20 cellular contexts compared by ENCODE assay signal in genomic region chr4:101994247-101994775, GRCh38.
DNase-seq lines count a peak whose midpoint lies in the region; ATAC-seq and TF ChIP-seq lines count a peak whose summit lies in the region.
"Had no signal": no experiment of that assay in that cellular context is flagged by ENCODE, and none has a peak within 500 bp of the region (broad histone marks: within the 10 kb centered on the region; RNA-seq: fewer than 3 reads in every experiment).

No MANE protein-coding gene starts in this region.

- H3K27me3 Mint-ChIP-seq in brain, result no peaks in the 10 kb centered on the region

- no peak for TF ChIP-seq POLR2A in esophagus muscularis mucosa (IDR thresholded peaks at IDR 0.05; ENCODE audit: low read depth)

- ATAC-seq in omental fat pad (ENCODE audit: low FRiP score) (peak; percentile 19), HG03378 (IDR thresholded peaks at IDR 0.05; ENCODE audit: unreplicated experiment) (no peak), GM19035 (IDR thresholded peaks at IDR 0.05; ENCODE audit: unreplicated experiment) (no peak)

- H3K27ac Mint-ChIP-seq in brain, result peak overlapping the region in 3 of 5 experiments; percentile 32 to 56 (median 43)
- H3K27ac Mint-ChIP-seq: H9, HFFc6 had no signal

- no peak for TF ChIP-seq CTCF in brain (conservative IDR thresholded peaks at IDR 0.05)
- no peak for TF ChIP-seq CTCF in omental fat pad (IDR thresholded peaks at IDR 0.05)
- no peak for TF ChIP-seq CTCF in esophagus muscularis mucosa (IDR thresholded peaks at IDR 0.05)

- peak overlapping the region in 6 of 11 experiments; percentile 30 to 53 (median 46); a peak in 10 of 22 replicates for H3K4me2 ChIP-seq in BLaER1 treated with 17β-estradiol and CSF1 and Interleukin-3, amounts not matched to agents 10 nM and 100 nM
- H3K4me2 ChIP-seq: KMS-11 had no signal

- H3K9me3 ChIP-seq in BLaER1 treated with 17β-estradiol and CSF1 and Interleukin-3, amounts not matched to agents 10 nM and 100 nM (replicated peaks in 1 of 11), result peaks cover 0 to 28% (median 12%) of the 10 kb centered on the region in 11 experiments; a peak in 16 of 22 replicates
- H3K9me3 ChIP-seq in esophagus muscularis mucosa, result no peaks in the 10 kb centered on the region

- H3K27me3 ChIP-seq in BLaER1 treated with 17β-estradiol and CSF1 and Interleukin-3, amounts not matched to agents 10 nM and 100 nM, result no peaks in the 10 kb centered on the region
- no peaks in the 10 kb centered on the region for H3K27me3 ChIP-seq in esophagus muscularis mucosa

- peaks cover 6 to 13% (median 8%) of the 10 kb centered on the region in 5 experiments for H3K9me3 Mint-ChIP-seq in brain
- H3K9me3 Mint-ChIP-seq: HFFc6 had no signal

- H3K9ac ChIP-seq in BLaER1 treated with 17β-estradiol and CSF1 and Interleukin-3, amounts not matched to agents 10 nM and 100 nM, result no peak overlapping the region
- H3K9ac ChIP-seq: GM23248, KMS-11 had no signal

- no peak for TF ChIP-seq EP300 in esophagus muscularis mucosa (IDR thresholded peaks at IDR 0.05)

- H3K4me3 ChIP-seq in BLaER1 treated with 17β-estradiol and CSF1 and Interleukin-3, amounts not matched to agents 10 nM and 100 nM, result no peak overlapping the region
- H3K4me3 ChIP-seq in esophagus muscularis mucosa, result no peak overlapping the region
- H3K4me3 ChIP-seq: GM23248 had no signal

- peak; percentile 74 for DNase-seq in NCI-H446 treated with DMSO at 0.1 percent for 48 hours (lab: John Stamatoyannopoulos, UW)
- no peak for DNase-seq in omental fat pad (ENCODE audit: low spot score)
- DNase-seq in esophagus muscularis mucosa (ENCODE audit: extremely low spot score), result no peak
- DNase-seq: COR-L47, DMS79 treated with DMSO at 0.1 percent for 48 hours, GM23248, H9, HFFc6, NCI-H1105, NCI-H2081, NCI-H2171, NCI-H345, NCI-H524 treated with DMSO at 0.1 percent for 48 hours, SIG-M5 had no signal

- 45% methylated on average over 2 of the region's 2 CpGs for WGBS in esophagus muscularis mucosa

- no peak overlapping the region for H3K4me3 Mint-ChIP-seq in brain
- H3K4me3 Mint-ChIP-seq: H9, HFFc6 had no signal

- no peak overlapping the region; a peak in 1 of 22 replicates for H3K27ac ChIP-seq in BLaER1 treated with 17β-estradiol and CSF1 and Interleukin-3, amounts not matched to agents 10 nM and 100 nM
- H3K27ac ChIP-seq in esophagus muscularis mucosa (replicated peaks in 1 of 4), result no peak overlapping the region
- H3K27ac ChIP-seq: GM23248, KMS-11, RWPE1 had no signal

- H3K36me3 Mint-ChIP-seq in brain, result no peaks in the 10 kb centered on the region

- peaks cover 13% of the 10 kb centered on the region for H3K4me1 Mint-ChIP-seq in brain
- H3K4me1 Mint-ChIP-seq: H9 had no signal

- intact Hi-C loops in esophagus muscularis mucosa (cut with DNase I), result no loop called here

- H3K36me3 ChIP-seq in BLaER1 treated with 17β-estradiol and CSF1 and Interleukin-3, amounts not matched to agents 10 nM and 100 nM, result no peaks in the 10 kb centered on the region
- no peaks in the 10 kb centered on the region for H3K36me3 ChIP-seq in esophagus muscularis mucosa

- H4K20me1 ChIP-seq in BLaER1 treated with 17β-estradiol and CSF1 and Interleukin-3, amounts not matched to agents 10 nM and 100 nM, result no peaks in the 10 kb centered on the region

- peaks cover 11 to 50% (median 25%) of the 10 kb centered on the region in 10 experiments for H3K4me1 ChIP-seq in BLaER1 treated with 17β-estradiol and CSF1 and Interleukin-3, amounts not matched to agents 10 nM and 100 nM
- H3K4me1 ChIP-seq in esophagus muscularis mucosa, result peaks cover 0 to 14% (median 0%) of the 10 kb centered on the region in 4 donors
